ENCODE assay signal across 16 cellular contexts in genomic region chr4:45944000-45944399, GRCh38.
DNase-seq lines count a peak whose midpoint lies in the region; ATAC-seq and TF ChIP-seq lines count a peak whose summit lies in the region.
"Had no signal": no experiment of that assay in that cellular context is flagged by ENCODE, and none has a peak within 500 bp of the region (broad histone marks: within the 10 kb centered on the region; RNA-seq: fewer than 3 reads in every experiment).

No MANE protein-coding gene starts in this region.

- no peak for TF ChIP-seq CTCF in GM12865 (IDR thresholded peaks at IDR 0.05; ENCODE audit: insufficient read depth, low read depth, low read length, missing control alignments)
- peak; percentile 21 for TF ChIP-seq CTCF in OCI-LY3 (IDR thresholded peaks at IDR 0.05; ENCODE audit: low read depth, low read length)
- TF ChIP-seq CTCF in epithelial cell of proximal tubule (conservative IDR thresholded peaks at IDR 0.05; ENCODE audit: low read depth, low read length) = peak; percentile 34

- H3K27me3 ChIP-seq in OCI-LY3 (ENCODE audit: low read depth, low read length) = no peaks in the 10 kb centered on the region

- no peaks in the 10 kb centered on the region for H3K36me3 ChIP-seq in OCI-LY3 (replicated peaks; ENCODE audit: low read depth, low read length)

- H3K9me3 ChIP-seq in OCI-LY3 (ENCODE audit: insufficient read depth, low read length) = no peaks in the 10 kb centered on the region

- H3K4me1 ChIP-seq in OCI-LY3 (ENCODE audit: low read length) = peaks cover 8% of the 10 kb centered on the region; the same call in 1 of the 2 replicates

- H3K9ac ChIP-seq in OCI-LY3 (ENCODE audit: low read length) = no peak overlapping the region

- H3K4me3 ChIP-seq in GM12865 (ENCODE audit: low read depth, low read length) = no peak overlapping the region
- no peak overlapping the region for H3K4me3 ChIP-seq in OCI-LY3 (ENCODE audit: low read length)
- H3K4me3 ChIP-seq in epithelial cell of proximal tubule (ENCODE audit: low read depth, low read length) = no peak overlapping the region
- H3K4me3 ChIP-seq: SK-N-MC had no signal

- H2AFZ ChIP-seq in OCI-LY3 (ENCODE audit: low read depth, low read length) = no peak overlapping the region

- DNase-seq in NCI-H1092 treated with DMSO at 0.1 percent for 48 hours (lab: John Stamatoyannopoulos, UW) = peak; percentile 1
- no peak for DNase-seq in NCI-H1092 (lab: John Stamatoyannopoulos, UW)
- peak; percentile 2 for DNase-seq in GM12865 (ENCODE audit: low read depth)
- DNase-seq in epithelial cell of proximal tubule (ENCODE audit: low read depth) = no peak
- no peak for DNase-seq in GDM1 (lab: John Stamatoyannopoulos, UW)
- DNase-seq in NCI-H82 treated with DMSO at 0.1 percent for 48 hours (lab: John Stamatoyannopoulos, UW; ENCODE audit: unreplicated experiment) = no peak
- DNase-seq: activated CD4-positive, alpha-beta T cell treated with anti-CD3 and anti-CD28 coated beads, Interleukin-2, amount 50 U/mL, for 4 hours; activated T-cell treated with anti-CD3 and anti-CD28 coated beads, Interleukin-2, amount 50 U/mL, for 24 hours; C1 segment of cervical spinal cord; left ventricle myocardium superior; occipital lobe; right cardiac atrium; stimulated activated naive CD8-positive, alpha-beta T cell treated with anti-CD3 and anti-CD28 coated beads, Interleukin-15, amount 100 ng/mL, for 72 hours had no signal

- no peak overlapping the region for H3K27ac ChIP-seq in OCI-LY3 (ENCODE audit: low read length)
- H3K27ac ChIP-seq: SK-N-MC had no signal

- no peaks in the 10 kb centered on the region for H4K20me1 ChIP-seq in OCI-LY3 (ENCODE audit: insufficient read depth, low read length)

- no peaks in the 10 kb centered on the region for H3K79me2 ChIP-seq in OCI-LY3 (ENCODE audit: low read length)

- no peak for ATAC-seq in GM21576 (IDR thresholded peaks at IDR 0.05; ENCODE audit: unreplicated experiment)
- ATAC-seq: left ventricle myocardium superior; right cardiac atrium; stimulated activated naive CD8-positive, alpha-beta T cell treated with anti-CD3 and anti-CD28 coated beads, Interleukin-15, amount 100 ng/mL, for 72 hours had no signal

- H3K4me2 ChIP-seq in OCI-LY3 (ENCODE audit: low read length) = no peak overlapping the region

Comparison
In these comparisons a context has a peak if more than half of its experiments do, and no peak if none do; other contexts are left out.
1. DNase-seq: peak in NCI-H1092 treated with DMSO at 0.1 percent for 48 hours (single experiment) and GM12865 (single experiment); none in NCI-H1092 (single experiment), epithelial cell of proximal tubule (single experiment), GDM1 (single experiment) and NCI-H82 treated with DMSO at 0.1 percent for 48 hours (single experiment).